Comparison of ENCODE assay signal across 24 cellular contexts in genomic region chr4:89700766-89701165, GRCh38.
"Had no signal": no experiment of that assay in that cellular context is flagged by ENCODE, and none has a peak within 500 bp of the region (broad histone marks: within the 10 kb centered on the region; RNA-seq: fewer than 3 reads in every experiment).

No MANE protein-coding gene starts in this region.

- H3K27me3 ChIP-seq: gastroesophageal sphincter, heart left ventricle, testis, transverse colon had no signal

- H3K36me3 ChIP-seq: gastroesophageal sphincter, heart left ventricle, transverse colon had no signal

- H3K4me3 ChIP-seq: gastroesophageal sphincter, heart left ventricle, testis, transverse colon had no signal

- DNase-seq: activated CD4-positive, alpha-beta T cell treated with anti-CD3 and anti-CD28 coated beads for 4 hours; activated CD4-positive, alpha-beta T cell treated with anti-CD3 and anti-CD28 coated beads, Interleukin-2, amount 50 U/mL, for 4 hours; activated naive CD4-positive, alpha-beta T cell; activated T-cell treated with anti-CD3 and anti-CD28 coated beads for 4 hours; activated T-cell treated with anti-CD3 and anti-CD28 coated beads, Interleukin-2, amount 50 U/mL, for 72 hours; effector memory CD4-positive, alpha-beta T cell; erythroblast; heart left ventricle; hypothalamus; immature natural killer cell; kidney; left colon; midbrain; naive thymus-derived CD8-positive, alpha-beta T cell; stimulated activated CD4-positive, alpha-beta T cell treated with anti-CD3 and anti-CD28 coated beads, Interleukin-12 subunit alpha, Interleukin-12 subunit beta, amount 100 ng/mL, for 4 hours; stimulated activated CD4-positive, alpha-beta T cell treated with anti-CD3 and anti-CD28 coated beads, Interleukin-4, amount 100 ng/mL, for 1 hour; stimulated activated naive CD8-positive, alpha-beta T cell treated with anti-CD3 and anti-CD28 coated beads, Interleukin-15, Interleukin-2, amounts not matched to agents 100 U/mL and 50 U/mL, for 24 hours; testis; transverse colon had no signal

- H3K4me3 Mint-ChIP-seq: activated T-cell treated with anti-CD3 and anti-CD28 coated beads, Interleukin-2, amount 50 U/mL, for 72 hours; central memory CD8-positive, alpha-beta T cell; immature natural killer cell; memory B cell; naive thymus-derived CD8-positive, alpha-beta T cell had no signal

- H3K27ac ChIP-seq: gastroesophageal sphincter, heart left ventricle, testis, transverse colon, VCaP had no signal

- ATAC-seq: activated naive CD4-positive, alpha-beta T cell treated with anti-CD3 and anti-CD28 coated beads, Interleukin-2, amount 50 U/mL, for 72 hours; activated T-cell treated with anti-CD3 and anti-CD28 coated beads, Interleukin-2, amount 50 U/mL, for 72 hours; gastroesophageal sphincter; heart left ventricle; left colon; naive thymus-derived CD8-positive, alpha-beta T cell; stimulated activated naive CD8-positive, alpha-beta T cell treated with anti-CD3 and anti-CD28 coated beads, Interleukin-15, Interleukin-2, amounts not matched to agents 100 U/mL and 50 U/mL, for 24 hours had no signal

- H3K9me3 Mint-ChIP-seq: activated naive CD4-positive, alpha-beta T cell treated with anti-CD3 and anti-CD28 coated beads, Interleukin-2, amount 50 U/mL, for 72 hours; activated T-cell treated with anti-CD3 and anti-CD28 coated beads, Interleukin-2, amount 50 U/mL, for 72 hours; central memory CD8-positive, alpha-beta T cell; immature natural killer cell; memory B cell had no signal

- H3K27ac Mint-ChIP-seq: activated naive CD4-positive, alpha-beta T cell treated with anti-CD3 and anti-CD28 coated beads, Interleukin-2, amount 50 U/mL, for 72 hours; activated T-cell treated with anti-CD3 and anti-CD28 coated beads, Interleukin-2, amount 50 U/mL, for 72 hours; immature natural killer cell; memory B cell; naive thymus-derived CD8-positive, alpha-beta T cell had no signal

- H3K36me3 Mint-ChIP-seq: activated naive CD4-positive, alpha-beta T cell treated with anti-CD3 and anti-CD28 coated beads, Interleukin-2, amount 50 U/mL, for 72 hours; memory B cell; naive thymus-derived CD8-positive, alpha-beta T cell had no signal

- H3K9me3 ChIP-seq: gastroesophageal sphincter, heart left ventricle, testis, transverse colon had no signal

- H3K4me1 Mint-ChIP-seq: central memory CD8-positive, alpha-beta T cell; immature natural killer cell; memory B cell; naive thymus-derived CD8-positive, alpha-beta T cell had no signal

- H3K4me1 ChIP-seq: gastroesophageal sphincter, heart left ventricle, testis, transverse colon had no signal

- H3K27me3 Mint-ChIP-seq: central memory CD8-positive, alpha-beta T cell; memory B cell had no signal
